In genomic region chr11:34252015-34252414, GRCh38 we compare ENCODE assay signal across 18 cellular contexts.
A peak's percentile ranks its signal among the peaks of the same experiment; 100 is the strongest.
DNase-seq lines count a peak whose midpoint lies in the region; ATAC-seq, FAIRE-seq and TF ChIP-seq lines count a peak whose summit lies in the region.
"Had no signal": no experiment of that assay in that cellular context is flagged by ENCODE, and none has a peak within 500 bp of the region (broad histone marks: within the 10 kb centered on the region; RNA-seq: fewer than 3 reads in every experiment).

No MANE protein-coding gene starts in this region.

- H3K27ac ChIP-seq in HCT116 (ENCODE audit: low read depth, low read length), result no peak overlapping the region
- H3K27ac ChIP-seq in keratinocyte (ENCODE audit: control insufficient read depth, insufficient read depth, low read length), result no peak overlapping the region
- H3K27ac ChIP-seq in thoracic aorta, result peak overlapping the region; percentile 57 to 75
- H3K27ac ChIP-seq: VCaP had no signal

- peaks cover 24 to 50% of the 10 kb centered on the region in 2 experiments for H3K4me1 ChIP-seq in HCT116 (ENCODE audit: control insufficient read depth in 1 of 2, insufficient read depth in 2 of 2, low read length in 2 of 2)
- peaks cover 27% of the 10 kb centered on the region for H3K4me1 ChIP-seq in keratinocyte (ENCODE audit: control insufficient read depth, extremely low read depth, insufficient read depth, low read length)
- H3K4me1 ChIP-seq in thoracic aorta (ENCODE audit: control insufficient read depth in 1 of 2, low read depth in 2 of 2), result peaks cover 23 to 56% of the 10 kb centered on the region in 2 donors

- TF ChIP-seq POLR2A in HCT116 (IDR thresholded peaks at IDR 0.05; ENCODE audit: borderline replicate concordance, extremely low read depth, insufficient read depth, insufficient read length), result no peak

- H3K9me1 ChIP-seq in keratinocyte (ENCODE audit: control insufficient read depth, extremely low read depth, insufficient read depth, low read length), result no peaks in the 10 kb centered on the region

- BruUV-seq in HCT116 (replicated peaks; lab: Mats Ljungman, UMichigan), result no TSS peak

- CTCF ChIA-PET in HCT116 (lab: Charles Lee), result interaction anchor here (1.0 to 2.7 kb wide), 4 partner anchors 8 to 106 kb away, joined by 3 to 6 read pairs (median 4); partner anchors contain the start of gene ABTB2

- H3K36me3 Mint-ChIP-seq in T-helper 17 cell (ENCODE audit: low read depth), result no peaks in the 10 kb centered on the region
- no peaks in the 10 kb centered on the region for H3K36me3 Mint-ChIP-seq in type B pancreatic cell

- FAIRE-seq in keratinocyte (lab: Jason Lieb, UNC), result no peak

- H3K27ac Mint-ChIP-seq in T-helper 17 cell (peak overlapping the region; percentile 82), type B pancreatic cell (no peak overlapping the region)
- H3K27ac Mint-ChIP-seq: T-helper 1 cell treated with Interleukin-12 subunit alpha and Interleukin-12 subunit beta and Interleukin-4 antibody, amounts not matched to agents 30 μg/mL and 1 μg/mL, for 36 hours had no signal

- DNase-seq in HCT116 (ENCODE audit: low read depth, low spot score) (no peak), T-helper 17 cell (no peak), keratinocyte (ENCODE audit: low read depth, low spot score) (no peak), thoracic aorta (ENCODE audit: low spot score) (no peak), type B pancreatic cell (ENCODE audit: extremely low spot score, unreplicated experiment) (no peak)
- DNase-seq: activated CD8-positive, alpha-beta T cell treated with anti-CD3 and anti-CD28 coated beads for 36 hours; activated naive CD4-positive, alpha-beta T cell treated with anti-CD3 and anti-CD28 coated beads, Interleukin-2, amount 50 U/mL, for 16 hours; activated T-cell treated with anti-CD3 and anti-CD28 coated beads, Interleukin-2, amount 50 U/mL, for 24 hours; GOT3; NCI-H2171; NCI-H526 treated with DMSO at 0.1 percent for 48 hours; SIG-M5; transverse colon had no signal

- H4K20me1 ChIP-seq in HCT116 (ENCODE audit: insufficient read depth) (peaks cover 3% of the 10 kb centered on the region; the same call in 1 of the 2 replicates), keratinocyte (ENCODE audit: control insufficient read depth, extremely low read depth, insufficient read depth, low read length) (peaks cover 2% of the 10 kb centered on the region)

- H3K36me3 ChIP-seq in HCT116 (ENCODE audit: control insufficient read depth in 1 of 2, insufficient read depth in 2 of 2, low read length in 2 of 2) (no peaks in the 10 kb centered on the region), keratinocyte (ENCODE audit: control insufficient read depth in 2 of 2, extremely low read depth in 1 of 2, insufficient read depth in 2 of 2, low read length in 2 of 2) (no peaks in the 10 kb centered on the region), thoracic aorta (no peaks in the 10 kb centered on the region)
- H3K36me3 ChIP-seq: transverse colon had no signal

- intact Hi-C loops in HCT116 (cut with micrococcal nuclease), result no loop called here

- no peaks in the 10 kb centered on the region for H3K79me2 ChIP-seq in HCT116 (ENCODE audit: insufficient read depth, low read length)
- no peaks in the 10 kb centered on the region for H3K79me2 ChIP-seq in keratinocyte (ENCODE audit: control insufficient read depth, insufficient read depth, low read length)

- no peak overlapping the region for H3K4me3 ChIP-seq in HCT116 (replicated peaks in 1 of 2; ENCODE audit: low read depth in 1 of 2, low read length in 2 of 2)
- no peak overlapping the region for H3K4me3 ChIP-seq in keratinocyte (ENCODE audit: control insufficient read depth in 2 of 3, extremely low read depth in 1 of 3, insufficient read depth in 2 of 3, low read depth in 1 of 3, low read length in 3 of 3)
- H3K4me3 ChIP-seq in thoracic aorta, result no peak overlapping the region
- H3K4me3 ChIP-seq: body of pancreas had no signal

- TF ChIP-seq CTCF in HCT116 (IDR thresholded peaks at IDR 0.05 in 2 of 3, conservative IDR thresholded peaks at IDR 0.05 in 1 of 3; ENCODE audit: borderline replicate concordance in 1 of 3, insufficient read depth in 1 of 3, low read depth in 2 of 3, low read length in 2 of 3) (no peak), keratinocyte (optimal IDR thresholded peaks at IDR 0.05 in 1 of 3, IDR thresholded peaks at IDR 0.05 in 1 of 3, conservative IDR thresholded peaks at IDR 0.05 in 1 of 3; ENCODE audit: extremely low read depth in 1 of 3, insufficient read depth in 2 of 3, low read length in 3 of 3) (no peak), thoracic aorta (IDR thresholded peaks at IDR 0.05) (no peak), type B pancreatic cell (conservative IDR thresholded peaks at IDR 0.05) (no peak)

- no peaks in the 10 kb centered on the region for H3K9me3 Mint-ChIP-seq in type B pancreatic cell
- H3K9me3 Mint-ChIP-seq: activated CD8-positive, alpha-beta T cell treated with anti-CD3 and anti-CD28 coated beads for 36 hours; activated T-cell treated with anti-CD3 and anti-CD28 coated beads, Interleukin-2, amount 50 U/mL, for 24 hours; T-helper 1 cell treated with Interleukin-12 subunit alpha and Interleukin-12 subunit beta and Interleukin-4 antibody, amounts not matched to agents 30 μg/mL and 1 μg/mL, for 36 hours had no signal

- no peak for TF ChIP-seq RAD21 in HCT116 (IDR thresholded peaks at IDR 0.05; ENCODE audit: low read depth)

- ATAC-seq in HCT116 (no peak), T-helper 17 cell (no peak), thoracic aorta (ENCODE audit: insufficient number of reproducible peaks, low FRiP score, low read depth) (no peak), HG02798 (IDR thresholded peaks at IDR 0.05; ENCODE audit: poor library complexity, unreplicated experiment) (no peak), GM21737 (IDR thresholded peaks at IDR 0.05; ENCODE audit: unreplicated experiment) (no peak)

- no peaks in the 10 kb centered on the region for H3K27me3 ChIP-seq in HCT116 (ENCODE audit: insufficient read depth, low read length)
- H3K27me3 ChIP-seq in keratinocyte (ENCODE audit: control insufficient read depth, extremely low read depth, insufficient read depth, low read length), result no peaks in the 10 kb centered on the region
- H3K27me3 ChIP-seq in thoracic aorta (replicated peaks; ENCODE audit: insufficient read depth), result no peaks in the 10 kb centered on the region
- H3K27me3 ChIP-seq: body of pancreas, transverse colon had no signal

- H3K9me3 ChIP-seq in HCT116 (ENCODE audit: control insufficient read depth in 1 of 2, insufficient read depth in 1 of 2, low read depth in 1 of 2, low read length in 2 of 2), result no peaks in the 10 kb centered on the region
- H3K9me3 ChIP-seq in T-helper 17 cell (ENCODE audit: control insufficient read depth, low read length, poor library complexity, severe bottlenecking), result no peaks in the 10 kb centered on the region
- H3K9me3 ChIP-seq in keratinocyte (ENCODE audit: control insufficient read depth, low read depth, low read length), result no peaks in the 10 kb centered on the region
- H3K9me3 ChIP-seq in thoracic aorta, result no peaks in the 10 kb centered on the region
- H3K9me3 ChIP-seq: body of pancreas, transverse colon had no signal

- H3K9me2 ChIP-seq in HCT116 (ENCODE audit: insufficient read depth), result no peaks in the 10 kb centered on the region

- H3K27me3 Mint-ChIP-seq in T-helper 17 cell, result peaks cover 6% of the 10 kb centered on the region
- peaks cover 18% of the 10 kb centered on the region for H3K27me3 Mint-ChIP-seq in type B pancreatic cell

- RAD21 ChIA-PET in HCT116 (lab: Charles Lee; ENCODE audit: low non-redundant PET in 1 of 2, low total read pairs in 2 of 2, uncharacterized antibody in 2 of 2, unreplicated experiment in 2 of 2), result no interaction called here

- H3K9ac ChIP-seq in HCT116 (ENCODE audit: low read length) (no peak overlapping the region), keratinocyte (ENCODE audit: control insufficient read depth, extremely low read depth, insufficient read depth, low read length) (no peak overlapping the region)

- no peak overlapping the region for H2AFZ ChIP-seq in HCT116 (ENCODE audit: low read depth, low read length, poor library complexity, severe bottlenecking)
- H2AFZ ChIP-seq in keratinocyte (ENCODE audit: control insufficient read depth, low read length), result no peak overlapping the region

- H3K4me1 Mint-ChIP-seq in T-helper 17 cell (peaks cover 44% of the 10 kb centered on the region), type B pancreatic cell (ENCODE audit: unreplicated experiment) (peaks cover 58% of the 10 kb centered on the region)

- peak overlapping the region; percentile 36 for H3K4me3 Mint-ChIP-seq in T-helper 17 cell
- no peak overlapping the region for H3K4me3 Mint-ChIP-seq in type B pancreatic cell

- POLR2A ChIA-PET in HCT116 (lab: Charles Lee), result no interaction called here

- dilution Hi-C loops in keratinocyte (cut with MboI; ENCODE audit: extremely low pct_ligation_motif_present, low sequenced_read_pairs), result no loop called here

- H3K4me2 ChIP-seq in HCT116 (ENCODE audit: low read length) (0 out of 2 replicates have a peak overlapping the region, but pooled peaks have one; percentile 43), keratinocyte (ENCODE audit: control insufficient read depth, extremely low read depth, insufficient read depth, low read depth, low read length) (peak overlapping the region; percentile 74)

TF ChIP-seq in HCT116, 20 proteins besides CTCF, POLR2A, EP300 and RAD21 (continues in another document):
- TF ChIP-seq REST (IDR thresholded peaks at IDR 0.05; ENCODE audit: low read depth), result no peak
- no peak for TF ChIP-seq SP1 (IDR thresholded peaks at IDR 0.05; ENCODE audit: low read depth)
- no peak for TF ChIP-seq JUND (IDR thresholded peaks at IDR 0.05)

Comparison
In these comparisons a context has a peak if more than half of its experiments do, and no peak if none do; other contexts are left out.
1. H3K27ac ChIP-seq: peak in thoracic aorta (2 of 2); none in HCT116 (single experiment) and keratinocyte (single experiment).